Comparison of ENCODE assay signal across 33 cellular contexts in genomic region chr10:125983161-125983560, GRCh38.
DNase-seq lines count a peak whose midpoint lies in the region; ATAC-seq and TF ChIP-seq lines count a peak whose summit lies in the region.
"Had no signal": no experiment of that assay in that cellular context is flagged by ENCODE, and none has a peak within 500 bp of the region (broad histone marks: within the 10 kb centered on the region; RNA-seq: fewer than 3 reads in every experiment).

No MANE protein-coding gene starts in this region.

- H3K27ac ChIP-seq in CD4-positive, CD25-positive, alpha-beta regulatory T cell (ENCODE audit: insufficient read depth, low read length, poor library complexity, severe bottlenecking): no peak overlapping the region
- peak overlapping the region; percentile 32; the same call in 1 of the 2 replicates for H3K27ac ChIP-seq in SJSA1
- peak overlapping the region; percentile 41 for H3K27ac ChIP-seq in smooth muscle cell (ENCODE audit: low read depth)
- H3K27ac ChIP-seq: ascending aorta, C4-2B, pancreas, Peyer's patch, spleen, uterus, VCaP had no signal

- H3K4me3 Mint-ChIP-seq in CD4-positive, CD25-positive, alpha-beta regulatory T cell: no peak overlapping the region
- H3K4me3 Mint-ChIP-seq: activated naive CD8-positive, alpha-beta T cell treated with anti-CD3 and anti-CD28 coated beads, Interleukin-2, amount 10 ng/mL, durations not matched to agents 7 days and 5 days; nephron; stimulated activated naive CD8-positive, alpha-beta T cell treated with anti-CD3 and anti-CD28 coated beads, Interleukin-15, amount 100 ng/mL, for 72 hours had no signal

- no peaks in the 10 kb centered on the region for H3K9me3 ChIP-seq in CD4-positive, CD25-positive, alpha-beta regulatory T cell (ENCODE audit: control insufficient read depth in 2 of 2, low read length in 2 of 2)
- H3K9me3 ChIP-seq in SJSA1 (replicated peaks) (no peaks in the 10 kb centered on the region), smooth muscle cell (replicated peaks; ENCODE audit: low read depth) (no peaks in the 10 kb centered on the region)
- H3K9me3 ChIP-seq: ascending aorta, Caco-2, pancreas, Peyer's patch, spleen, uterus had no signal

- no peak overlapping the region for H3K4me3 ChIP-seq in CD4-positive, CD25-positive, alpha-beta regulatory T cell (ENCODE audit: low read depth, low read length)
- H3K4me3 ChIP-seq in SJSA1 (no peak overlapping the region), smooth muscle cell (no peak overlapping the region)
- H3K4me3 ChIP-seq: ascending aorta, pancreas, Peyer's patch, spleen, uterus had no signal

- no peak for TF ChIP-seq CTCF in smooth muscle cell (IDR thresholded peaks at IDR 0.05; ENCODE audit: borderline replicate concordance, insufficient read depth, poor library complexity, severe bottlenecking)

- H3K79me2 ChIP-seq in smooth muscle cell (ENCODE audit: low read depth): no peaks in the 10 kb centered on the region

- H3K9ac ChIP-seq in smooth muscle cell (ENCODE audit: low read depth): peak overlapping the region; percentile 12

- no peaks in the 10 kb centered on the region for H3F3A ChIP-seq in smooth muscle cell (ENCODE audit: low read depth)

- WGBS in smooth muscle cell (ENCODE audit: low lambda C conversion rate): 53% methylated on average over 6 of the region's 6 CpGs

- H3K9me3 Mint-ChIP-seq in CD4-positive, CD25-positive, alpha-beta regulatory T cell: peaks cover 0 to 3% (median 0%) of the 10 kb centered on the region in 7 donors
- H3K9me3 Mint-ChIP-seq: activated naive CD8-positive, alpha-beta T cell treated with anti-CD3 and anti-CD28 coated beads, Interleukin-2, amount 10 ng/mL, durations not matched to agents 7 days and 5 days; stimulated activated naive CD8-positive, alpha-beta T cell treated with anti-CD3 and anti-CD28 coated beads, Interleukin-15, amount 100 ng/mL, for 72 hours had no signal

- no peak for DNase-seq in CD4-positive, CD25-positive, alpha-beta regulatory T cell
- DNase-seq in SJSA1 (ENCODE audit: low read depth in 1 of 2, low spot score in 2 of 2) (peak in 1 of 2 experiments; percentile 44), kidney glomerular epithelial cell (lab: John Stamatoyannopoulos, UW) (peak; percentile 67), smooth muscle cell (lab: John Stamatoyannopoulos, UW; ENCODE audit: unreplicated experiment) (no peak), cortex of kidney (lab: John Stamatoyannopoulos, UW) (no peak), left lobe of liver (ENCODE audit: low spot score) (no peak)
- no peak for DNase-seq in activated naive CD4-positive, alpha-beta T cell treated with Interleukin-2 at 50 U/mL for 16 hours
- DNase-seq: activated CD4-positive, alpha-beta T cell treated with anti-CD3 and anti-CD28 coated beads for 4 hours; activated CD8-positive, alpha-beta memory T cell treated with anti-CD3 and anti-CD28 coated beads for 24 hours; activated effector memory CD4-positive, alpha-beta T cell treated with Interleukin-2 at 50 U/mL for 16 hours; activated naive CD8-positive, alpha-beta T cell treated with anti-CD3 and anti-CD28 coated beads, Interleukin-2, amount 10 ng/mL, durations not matched to agents 7 days and 5 days; activated T-cell treated with anti-CD3 and anti-CD28 coated beads, Interleukin-2, amount 50 U/mL, for 1 hour; Caco-2; caudate nucleus; HCEC 1CT; Karpas-422; midbrain; NCI-H1436; NCI-H226; NCI-H526 treated with DMSO at 0.1 percent for 48 hours; pancreas; Peyer's patch; right cardiac atrium; spleen; stimulated activated CD4-positive, alpha-beta T cell treated with anti-CD3 and anti-CD28 coated beads, Interleukin-2, amount 100 ng/mL, for 24 hours; stimulated activated naive CD8-positive, alpha-beta T cell treated with anti-CD3 and anti-CD28 coated beads, Interleukin-15, amount 100 ng/mL, for 72 hours; T-helper 9 cell; uterus had no signal

- no peaks in the 10 kb centered on the region for H3K36me3 ChIP-seq in CD4-positive, CD25-positive, alpha-beta regulatory T cell (ENCODE audit: control insufficient read depth, insufficient read depth, low read length)
- no peaks in the 10 kb centered on the region for H3K36me3 ChIP-seq in SJSA1
- no peaks in the 10 kb centered on the region for H3K36me3 ChIP-seq in smooth muscle cell (ENCODE audit: low read depth)
- H3K36me3 ChIP-seq: ascending aorta, pancreas, Peyer's patch, spleen, uterus had no signal

- H4K20me1 ChIP-seq in smooth muscle cell (ENCODE audit: low read depth): peaks cover 3% of the 10 kb centered on the region

- no peaks in the 10 kb centered on the region for H3K36me3 Mint-ChIP-seq in CD4-positive, CD25-positive, alpha-beta regulatory T cell
- H3K36me3 Mint-ChIP-seq: activated naive CD8-positive, alpha-beta T cell treated with anti-CD3 and anti-CD28 coated beads, Interleukin-2, amount 10 ng/mL, durations not matched to agents 7 days and 5 days had no signal

- H3K4me2 ChIP-seq in smooth muscle cell: peak overlapping the region; percentile 10

- no peak for ATAC-seq in CD4-positive, CD25-positive, alpha-beta regulatory T cell (ENCODE audit: low read depth in 2 of 2)
- ATAC-seq in left lobe of liver: no peak
- ATAC-seq: esophagus mucosa; stimulated activated naive CD8-positive, alpha-beta T cell treated with anti-CD3 and anti-CD28 coated beads, Interleukin-15, amount 100 ng/mL, for 72 hours had no signal

- no peaks in the 10 kb centered on the region for H3K4me1 ChIP-seq in CD4-positive, CD25-positive, alpha-beta regulatory T cell (ENCODE audit: control insufficient read depth, insufficient read depth, low read length, poor library complexity, severe bottlenecking)
- H3K4me1 ChIP-seq in SJSA1 (replicated peaks) (peaks cover 14% of the 10 kb centered on the region), smooth muscle cell (ENCODE audit: low read depth) (peaks cover 24% of the 10 kb centered on the region)
- H3K4me1 ChIP-seq: ascending aorta, Caco-2, pancreas, Peyer's patch, uterus had no signal

- H2AFZ ChIP-seq in smooth muscle cell (ENCODE audit: low read depth): no peak overlapping the region

- H3K27ac Mint-ChIP-seq in CD4-positive, CD25-positive, alpha-beta regulatory T cell: peak overlapping the region in 2 of 3 donors; percentile 1 to 83
- H3K27ac Mint-ChIP-seq: activated naive CD8-positive, alpha-beta T cell treated with anti-CD3 and anti-CD28 coated beads, Interleukin-2, amount 10 ng/mL, durations not matched to agents 7 days and 5 days had no signal

- no peaks in the 10 kb centered on the region for H3K27me3 ChIP-seq in CD4-positive, CD25-positive, alpha-beta regulatory T cell (ENCODE audit: control insufficient read depth, insufficient read depth, low read length)
- H3K27me3 ChIP-seq in SJSA1 (replicated peaks): no peaks in the 10 kb centered on the region
- H3K27me3 ChIP-seq in smooth muscle cell (ENCODE audit: low read depth): no peaks in the 10 kb centered on the region
- H3K27me3 ChIP-seq: ascending aorta, pancreas, Peyer's patch, uterus had no signal

- peaks cover 3 to 19% (median 9%) of the 10 kb centered on the region in 4 donors for H3K4me1 Mint-ChIP-seq in CD4-positive, CD25-positive, alpha-beta regulatory T cell
- H3K4me1 Mint-ChIP-seq: activated naive CD8-positive, alpha-beta T cell treated with anti-CD3 and anti-CD28 coated beads, Interleukin-2, amount 10 ng/mL, durations not matched to agents 7 days and 5 days; stimulated activated naive CD8-positive, alpha-beta T cell treated with anti-CD3 and anti-CD28 coated beads, Interleukin-15, amount 100 ng/mL, for 72 hours had no signal

- no peaks in the 10 kb centered on the region for H3K27me3 Mint-ChIP-seq in CD4-positive, CD25-positive, alpha-beta regulatory T cell
- H3K27me3 Mint-ChIP-seq: activated naive CD8-positive, alpha-beta T cell treated with anti-CD3 and anti-CD28 coated beads, Interleukin-2, amount 10 ng/mL, durations not matched to agents 7 days and 5 days had no signal
